In genomic region chr2:206488623-206489022, GRCh38 we compare ENCODE assay signal across 13 cellular contexts. TPM values are rescaled to one million over a fixed set of nuclear protein-coding genes. Genes with fewer than 3 reads are reported as not detected.
DNase-seq lines count a peak whose midpoint lies in the region; ATAC-seq and TF ChIP-seq lines count a peak whose summit lies in the region.
"Had no signal": no experiment of that assay in that cellular context is flagged by ENCODE, and none has a peak within 500 bp of the region (broad histone marks: within the 10 kb centered on the region; RNA-seq: fewer than 3 reads in every experiment).

No MANE protein-coding gene starts in this region.

- H4K91ac ChIP-seq in trophoblast cell (ENCODE audit: low read depth, low read length) = no peak overlapping the region

- peak; percentile 95 for ATAC-seq in activated CD4-positive, alpha-beta T cell treated with anti-CD3 and anti-CD28 coated beads for 36 hours
- no peak for ATAC-seq in Right ventricle myocardium inferior
- peak; percentile 30 for ATAC-seq in WTC11

- no peak overlapping the region for H2BK5ac ChIP-seq in trophoblast cell (ENCODE audit: low read depth, low read length, poor library complexity)

- peak overlapping the region; percentile 62 for H3K27ac Mint-ChIP-seq in activated CD4-positive, alpha-beta T cell treated with anti-CD3 and anti-CD28 coated beads for 36 hours
- H3K27ac Mint-ChIP-seq in WTC11 (no peak overlapping the region), endothelial cell (ENCODE audit: unreplicated experiment) (no peak overlapping the region)

- no peak overlapping the region for H3K9ac ChIP-seq in trophoblast cell (ENCODE audit: low read length)
- H3K9ac ChIP-seq: BLaER1 had no signal

- peak; percentile 55 for DNase-seq in activated CD4-positive, alpha-beta T cell treated with anti-CD3 and anti-CD28 coated beads for 36 hours
- no peak for DNase-seq in activated CD4-positive, alpha-beta T cell treated with anti-CD3 and anti-CD28 coated beads, Interleukin-2, amount 50 U/mL, for 1 hour
- DNase-seq in Right ventricle myocardium inferior (ENCODE audit: missing footprints) (peak; percentile 31), right atrium auricular region (ENCODE audit: low spot score) (no peak), WTC11 (ENCODE audit: low spot score) (no peak), trophoblast cell (no peak), endothelial cell (ENCODE audit: low spot score) (no peak), SW 1271 (lab: John Stamatoyannopoulos, UW) (no peak)
- DNase-seq: 8988T, KBM-7, NCI-H1436 treated with DMSO at 0.1 percent for 48 hours, NCI-H345 had no signal

- no peaks in the 10 kb centered on the region for H3K79me1 ChIP-seq in trophoblast cell (ENCODE audit: low read length)

- no peaks in the 10 kb centered on the region for H3K36me3 ChIP-seq in right atrium auricular region
- no peaks in the 10 kb centered on the region for H3K36me3 ChIP-seq in trophoblast cell (ENCODE audit: control insufficient read depth in 1 of 2, insufficient read depth in 2 of 2, low read length in 2 of 2)
- H3K36me3 ChIP-seq: BLaER1 had no signal

- H4K12ac ChIP-seq in trophoblast cell (ENCODE audit: low read depth, low read length) = no peak overlapping the region

- H3K4me3 ChIP-seq in right atrium auricular region (no peak overlapping the region), trophoblast cell (ENCODE audit: low read depth, low read length) (no peak overlapping the region)
- H3K4me3 ChIP-seq: BLaER1 had no signal

- H3K27me3 ChIP-seq in right atrium auricular region = no peaks in the 10 kb centered on the region
- H3K27me3 ChIP-seq in trophoblast cell (ENCODE audit: insufficient read depth, low read length) = no peaks in the 10 kb centered on the region
- H3K27me3 ChIP-seq: BLaER1 had no signal

- WGBS in trophoblast cell (ENCODE audit: extremely low coverage, insufficient coverage, insufficient read length) = no CpG with 5 or more reads among the region's 1 CpG

- H3K4me2 ChIP-seq in trophoblast cell (ENCODE audit: low read length) = no peak overlapping the region
- H3K4me2 ChIP-seq: BLaER1 had no signal

- intact Hi-C loops in activated CD4-positive, alpha-beta T cell treated with anti-CD3 and anti-CD28 coated beads for 36 hours (cut with DNase I, micrococcal nuclease) = no loop called here
- intact Hi-C loops in Right ventricle myocardium inferior (cut with DNase I) = no loop called here

- H3K36me3 Mint-ChIP-seq in activated CD4-positive, alpha-beta T cell treated with anti-CD3 and anti-CD28 coated beads for 36 hours (ENCODE audit: low read depth) = no peaks in the 10 kb centered on the region
- H3K36me3 Mint-ChIP-seq in WTC11 (peaks cover 30% of the 10 kb centered on the region), endothelial cell (ENCODE audit: low read depth, unreplicated experiment) (peaks cover 8% of the 10 kb centered on the region)

- no peak overlapping the region for H2BK120ac ChIP-seq in trophoblast cell (ENCODE audit: insufficient read depth, low read length, poor library complexity)

- peaks cover 9% of the 10 kb centered on the region for H3K9me3 Mint-ChIP-seq in activated CD4-positive, alpha-beta T cell treated with anti-CD3 and anti-CD28 coated beads for 36 hours (ENCODE audit: low read depth)
- H3K9me3 Mint-ChIP-seq in WTC11 (peaks cover 15% of the 10 kb centered on the region), endothelial cell (ENCODE audit: unreplicated experiment) (no peaks in the 10 kb centered on the region)

- no peak overlapping the region for H3K4me3 Mint-ChIP-seq in activated CD4-positive, alpha-beta T cell treated with anti-CD3 and anti-CD28 coated beads for 36 hours
- H3K4me3 Mint-ChIP-seq in WTC11 (no peak overlapping the region), endothelial cell (ENCODE audit: unreplicated experiment) (no peak overlapping the region)

- TF ChIP-seq CTCF in right atrium auricular region (IDR thresholded peaks at IDR 0.05) = no peak
- no peak for TF ChIP-seq CTCF in WTC11 (IDR thresholded peaks at IDR 0.05)
- no peak for TF ChIP-seq CTCF in endothelial cell (IDR thresholded peaks at IDR 0.05; ENCODE audit: unreplicated experiment)

- peaks cover 7% of the 10 kb centered on the region for H3K27me3 Mint-ChIP-seq in activated CD4-positive, alpha-beta T cell treated with anti-CD3 and anti-CD28 coated beads for 36 hours
- no peaks in the 10 kb centered on the region for H3K27me3 Mint-ChIP-seq in WTC11 (ENCODE audit: low read depth)
- H3K27me3 Mint-ChIP-seq in endothelial cell (ENCODE audit: unreplicated experiment) = peaks cover 2% of the 10 kb centered on the region

- H2AFZ ChIP-seq in trophoblast cell (ENCODE audit: insufficient read depth, low read length, poor library complexity) = no peak overlapping the region

- peaks cover 13% of the 10 kb centered on the region for H3K4me1 Mint-ChIP-seq in activated CD4-positive, alpha-beta T cell treated with anti-CD3 and anti-CD28 coated beads for 36 hours
- H3K4me1 Mint-ChIP-seq in WTC11 (peaks cover 7% of the 10 kb centered on the region), endothelial cell (ENCODE audit: unreplicated experiment) (no peaks in the 10 kb centered on the region)

- no peak overlapping the region for H3K18ac ChIP-seq in trophoblast cell (ENCODE audit: low read length)

- H3K4ac ChIP-seq in trophoblast cell (ENCODE audit: low read depth, low read length) = no peak overlapping the region

- H4K8ac ChIP-seq in trophoblast cell (ENCODE audit: low read depth, low read length) = no peak overlapping the region

- H3K4me1 ChIP-seq in right atrium auricular region (no peaks in the 10 kb centered on the region), trophoblast cell (ENCODE audit: control insufficient read depth in 1 of 2, insufficient read depth in 2 of 2, low read length in 2 of 2) (peaks cover 0 to 2% of the 10 kb centered on the region in 2 experiments)
- H3K4me1 ChIP-seq: BLaER1 had no signal

- POLR2A ChIA-PET in activated CD4-positive, alpha-beta T cell treated with anti-CD3 and anti-CD28 coated beads for 36 hours (lab: Charles Lee) = no interaction called here
- POLR2A ChIA-PET in WTC11 (lab: Charles Lee) = no interaction called here

- H3K27ac ChIP-seq in right atrium auricular region (no peak overlapping the region), trophoblast cell (ENCODE audit: low read depth, low read length) (no peak overlapping the region)
- H3K27ac ChIP-seq: BLaER1 had no signal

- no peak overlapping the region for H2BK12ac ChIP-seq in trophoblast cell (ENCODE audit: low read length)

- no peaks in the 10 kb centered on the region for H3K79me2 ChIP-seq in trophoblast cell (ENCODE audit: control insufficient read depth, insufficient read depth, low read length, poor library complexity)

- no peak overlapping the region for H3K14ac ChIP-seq in trophoblast cell (ENCODE audit: low read length)

- peak overlapping the region; percentile 87 for H3K23ac ChIP-seq in trophoblast cell (ENCODE audit: low read length)

- no peak overlapping the region for H2AK5ac ChIP-seq in trophoblast cell (ENCODE audit: low read length)

- CTCF ChIA-PET in activated CD4-positive, alpha-beta T cell treated with anti-CD3 and anti-CD28 coated beads for 36 hours (lab: Charles Lee) = interaction anchor here (1.0 to 1.2 kb wide), 2 partner anchors 10 to 70 kb away, joined by 3 to 4 read pairs; no protein-coding TSS in a partner anchor
- CTCF ChIA-PET in WTC11 (lab: Charles Lee) = interaction anchor here (1.1 kb wide), 1 partner anchor 14 kb away, joined by 4 read pairs; no protein-coding TSS in a partner anchor

- H3K9me3 ChIP-seq in right atrium auricular region = no peaks in the 10 kb centered on the region
- H3K9me3 ChIP-seq in trophoblast cell (ENCODE audit: insufficient read depth, low read depth, low read length) = peaks cover 1% of the 10 kb centered on the region

TF ChIP-seq in WTC11, 78 proteins besides CTCF, POLR2A, EP300 and RAD21 (continues in another document):
- TF ChIP-seq ZNF121 (CRISPR knock-in tag; IDR thresholded peaks at IDR 0.05) = no peak
- no peak for TF ChIP-seq ZNF423 (CRISPR knock-in tag; IDR thresholded peaks at IDR 0.05)
- no peak for TF ChIP-seq SMAD4 (CRISPR knock-in tag; IDR thresholded peaks at IDR 0.05)
- TF ChIP-seq, protein P1, sequence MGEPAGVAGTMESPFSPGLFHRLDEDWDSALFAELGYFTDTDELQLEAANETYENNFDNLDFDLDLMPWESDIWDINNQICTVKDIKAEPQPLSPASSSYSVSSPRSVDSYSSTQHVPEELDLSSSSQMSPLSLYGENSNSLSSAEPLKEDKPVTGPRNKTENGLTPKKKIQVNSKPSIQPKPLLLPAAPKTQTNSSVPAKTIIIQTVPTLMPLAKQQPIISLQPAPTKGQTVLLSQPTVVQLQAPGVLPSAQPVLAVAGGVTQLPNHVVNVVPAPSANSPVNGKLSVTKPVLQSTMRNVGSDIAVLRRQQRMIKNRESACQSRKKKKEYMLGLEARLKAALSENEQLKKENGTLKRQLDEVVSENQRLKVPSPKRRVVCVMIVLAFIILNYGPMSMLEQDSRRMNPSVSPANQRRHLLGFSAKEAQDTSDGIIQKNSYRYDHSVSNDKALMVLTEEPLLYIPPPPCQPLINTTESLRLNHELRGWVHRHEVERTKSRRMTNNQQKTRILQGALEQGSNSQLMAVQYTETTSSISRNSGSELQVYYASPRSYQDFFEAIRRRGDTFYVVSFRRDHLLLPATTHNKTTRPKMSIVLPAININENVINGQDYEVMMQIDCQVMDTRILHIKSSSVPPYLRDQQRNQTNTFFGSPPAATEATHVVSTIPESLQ (CRISPR knock-in tag; IDR thresholded peaks at IDR 0.05) = no peak
- no peak for TF ChIP-seq NFATC4 (CRISPR knock-in tag; IDR thresholded peaks at IDR 0.05)
- TF ChIP-seq, protein P2, sequence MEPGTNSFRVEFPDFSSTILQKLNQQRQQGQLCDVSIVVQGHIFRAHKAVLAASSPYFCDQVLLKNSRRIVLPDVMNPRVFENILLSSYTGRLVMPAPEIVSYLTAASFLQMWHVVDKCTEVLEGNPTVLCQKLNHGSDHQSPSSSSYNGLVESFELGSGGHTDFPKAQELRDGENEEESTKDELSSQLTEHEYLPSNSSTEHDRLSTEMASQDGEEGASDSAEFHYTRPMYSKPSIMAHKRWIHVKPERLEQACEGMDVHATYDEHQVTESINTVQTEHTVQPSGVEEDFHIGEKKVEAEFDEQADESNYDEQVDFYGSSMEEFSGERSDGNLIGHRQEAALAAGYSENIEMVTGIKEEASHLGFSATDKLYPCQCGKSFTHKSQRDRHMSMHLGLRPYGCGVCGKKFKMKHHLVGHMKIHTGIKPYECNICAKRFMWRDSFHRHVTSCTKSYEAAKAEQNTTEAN (CRISPR knock-in tag; IDR thresholded peaks at IDR 0.05) = no peak
- TF ChIP-seq GTF2I (CRISPR knock-in tag; conservative IDR thresholded peaks at IDR 0.05) = no peak

RNA-seq across cellular contexts. Expression of gene ADAM23, which starts 45.3 kb away (rescaled TPM):
- 1 to 10 TPM; 1.1 to 1.3 TPM for total RNA-seq in activated CD4-positive, alpha-beta T cell treated with anti-CD3 and anti-CD28 coated beads for 36 hours
- total RNA-seq in Right ventricle myocardium inferior (69.1 TPM), right atrium auricular region (10 to 100 TPM in 1 of 2 donors, 1 to 10 TPM in 1; 7.6 to 34.6 TPM), WTC11 (2021) (24.3 to 26.0 TPM (median 24.6 TPM) in 3 replicates), endothelial cell (ENCODE audit: unreplicated experiment) (12.0 TPM)
- 0.11 and 0.14 TPM in 2 replicates for polyA plus RNA-seq in trophoblast cell (2013)

Comparison
In these comparisons a context has a peak if more than half of its experiments do, and no peak if none do; other contexts are left out.
1. DNase-seq: peak in activated CD4-positive, alpha-beta T cell treated with anti-CD3 and anti-CD28 coated beads for 36 hours (single experiment) and Right ventricle myocardium inferior (single experiment); none in activated CD4-positive, alpha-beta T cell treated with anti-CD3 and anti-CD28 coated beads, Interleukin-2, amount 50 U/mL, for 1 hour (single experiment), right atrium auricular region (single experiment), WTC11 (single experiment), trophoblast cell (0 of 2), endothelial cell (single experiment) and SW 1271 (0 of 2).